ENCODE assay signal across 29 cellular contexts in the genomic region with DNA sequence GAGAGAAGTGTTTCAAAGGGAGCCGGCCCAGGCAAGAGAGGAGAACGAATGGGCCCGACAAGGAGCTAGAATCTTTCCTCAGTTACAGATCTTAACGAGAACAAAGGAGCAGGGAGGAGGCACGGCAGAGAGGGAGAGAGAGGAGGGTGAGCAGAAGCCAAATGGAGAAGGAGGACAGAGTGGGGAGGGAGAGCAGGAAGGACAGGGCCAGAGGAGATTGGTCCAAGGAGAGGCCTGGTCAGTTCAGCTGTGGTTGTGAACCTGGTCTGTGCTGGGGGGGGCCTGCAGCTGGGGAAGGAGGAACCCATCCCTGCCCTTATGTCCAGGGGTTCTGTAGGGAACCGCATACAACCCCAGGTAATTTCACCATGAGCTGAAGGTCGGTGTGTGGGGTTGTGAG.
"Had no signal": no experiment of that assay in that cellular context is flagged by ENCODE, and none has a peak within 500 bp of the region (broad histone marks: within the 10 kb centered on the region; RNA-seq: fewer than 3 reads in every experiment).

No MANE protein-coding gene starts in this region.

- H3K4me3 Mint-ChIP-seq: activated CD4-positive, alpha-beta T cell treated with anti-CD3 and anti-CD28 coated beads for 36 hours; activated CD8-positive, alpha-beta T cell treated with anti-CD3 and anti-CD28 coated beads for 36 hours; activated naive CD4-positive, alpha-beta T cell treated with anti-CD3 and anti-CD28 coated beads, Interleukin-2, amount 10 ng/mL, durations not matched to agents 7 days and 5 days; activated naive CD8-positive, alpha-beta T cell treated with anti-CD3 and anti-CD28 coated beads, Interleukin-2, amount 10 ng/mL, durations not matched to agents 7 days and 5 days; activated T-cell treated with anti-CD3 and anti-CD28 coated beads, Interleukin-2, amount 50 U/mL, for 72 hours; T-cell had no signal

- H3K9me3 ChIP-seq: adrenal gland, breast epithelium had no signal

- H3K9me3 Mint-ChIP-seq: activated CD8-positive, alpha-beta T cell treated with anti-CD3 and anti-CD28 coated beads for 36 hours; activated naive CD4-positive, alpha-beta T cell treated with anti-CD3 and anti-CD28 coated beads, Interleukin-2, amount 10 ng/mL, durations not matched to agents 7 days and 5 days; activated T-helper 2 cell treated with anti-CD3 and anti-CD28 coated beads, Interferon-gamma antibody, Interleukin-2, Interleukin-4, amounts not matched to agents 10 μg/mL and 5 μg/mL and 100 μg/mL, durations not matched to agents 14 hours and 24 hours and 36 hours; T-cell had no signal

- H3K27ac ChIP-seq: adrenal gland, breast epithelium, SK-N-MC, VCaP had no signal

- H3K36me3 Mint-ChIP-seq: activated naive CD8-positive, alpha-beta T cell treated with anti-CD3 and anti-CD28 coated beads, Interleukin-2, amount 10 ng/mL, durations not matched to agents 7 days and 5 days; T-cell had no signal

- H3K36me3 ChIP-seq: adrenal gland, breast epithelium had no signal

- H3K4me3 ChIP-seq: adrenal gland, breast epithelium, SK-N-MC had no signal

- H3K27ac Mint-ChIP-seq: activated CD4-positive, alpha-beta T cell treated with anti-CD3 and anti-CD28 coated beads for 36 hours; activated CD8-positive, alpha-beta T cell treated with anti-CD3 and anti-CD28 coated beads for 36 hours; activated naive CD4-positive, alpha-beta T cell treated with anti-CD3 and anti-CD28 coated beads, Interleukin-2, amount 10 ng/mL, durations not matched to agents 7 days and 5 days; activated naive CD8-positive, alpha-beta T cell treated with anti-CD3 and anti-CD28 coated beads, Interleukin-2, amount 10 ng/mL, durations not matched to agents 7 days and 5 days; activated T-cell treated with anti-CD3 and anti-CD28 coated beads, Interleukin-2, amount 50 U/mL, for 72 hours; activated T-helper 2 cell treated with anti-CD3 and anti-CD28 coated beads, Interferon-gamma antibody, Interleukin-2, Interleukin-4, amounts not matched to agents 10 μg/mL and 5 μg/mL and 100 μg/mL, durations not matched to agents 14 hours and 24 hours and 36 hours; T-cell had no signal

- DNase-seq: activated CD4-positive, alpha-beta T cell treated with anti-CD3 and anti-CD28 coated beads for 36 hours; activated CD4-positive, alpha-beta T cell treated with anti-CD3 and anti-CD28 coated beads, Interleukin-2, amount 50 U/mL, for 1 hour; activated CD8-positive, alpha-beta memory T cell treated with anti-CD3 and anti-CD28 coated beads, Interleukin-2, amount 50 U/mL, for 4 hours; activated CD8-positive, alpha-beta T cell treated with anti-CD3 and anti-CD28 coated beads for 36 hours; activated gamma-delta T cell treated with Interleukin-2 at 50 U/mL for 16 hours; activated naive CD4-positive, alpha-beta T cell treated with anti-CD3 and anti-CD28 coated beads, Interleukin-2, amount 10 ng/mL, durations not matched to agents 7 days and 5 days; activated naive CD8-positive, alpha-beta T cell treated with anti-CD3 and anti-CD28 coated beads, Interleukin-2, amount 10 ng/mL, durations not matched to agents 7 days and 5 days; activated T-cell treated with anti-CD3 and anti-CD28 coated beads, Interleukin-2, amount 50 U/mL, for 72 hours; adrenal gland; anterior cingulate cortex; caudate nucleus; KG1; NCI-H1092; NCI-H1417; NCI-H2029; NCI-H345; NCI-H510A; NCI-H526 treated with DMSO at 0.1 percent for 48 hours; NCI-H82; NK-92 treated with Interleukin-12 subunit alpha and Interleukin-12 subunit beta, amount 100 ng/mL, for 24 hours; OCI-M1; RPMI8226; T-cell had no signal

- H3K4me1 ChIP-seq: breast epithelium had no signal

- ATAC-seq: activated CD4-positive, alpha-beta T cell treated with anti-CD3 and anti-CD28 coated beads for 36 hours; activated CD8-positive, alpha-beta T cell treated with anti-CD3 and anti-CD28 coated beads for 36 hours; activated T-cell treated with anti-CD3 and anti-CD28 coated beads, Interleukin-2, amount 50 U/mL, for 72 hours; Panc1; Right ventricle myocardium inferior; T-cell had no signal
